In the genomic region with DNA sequence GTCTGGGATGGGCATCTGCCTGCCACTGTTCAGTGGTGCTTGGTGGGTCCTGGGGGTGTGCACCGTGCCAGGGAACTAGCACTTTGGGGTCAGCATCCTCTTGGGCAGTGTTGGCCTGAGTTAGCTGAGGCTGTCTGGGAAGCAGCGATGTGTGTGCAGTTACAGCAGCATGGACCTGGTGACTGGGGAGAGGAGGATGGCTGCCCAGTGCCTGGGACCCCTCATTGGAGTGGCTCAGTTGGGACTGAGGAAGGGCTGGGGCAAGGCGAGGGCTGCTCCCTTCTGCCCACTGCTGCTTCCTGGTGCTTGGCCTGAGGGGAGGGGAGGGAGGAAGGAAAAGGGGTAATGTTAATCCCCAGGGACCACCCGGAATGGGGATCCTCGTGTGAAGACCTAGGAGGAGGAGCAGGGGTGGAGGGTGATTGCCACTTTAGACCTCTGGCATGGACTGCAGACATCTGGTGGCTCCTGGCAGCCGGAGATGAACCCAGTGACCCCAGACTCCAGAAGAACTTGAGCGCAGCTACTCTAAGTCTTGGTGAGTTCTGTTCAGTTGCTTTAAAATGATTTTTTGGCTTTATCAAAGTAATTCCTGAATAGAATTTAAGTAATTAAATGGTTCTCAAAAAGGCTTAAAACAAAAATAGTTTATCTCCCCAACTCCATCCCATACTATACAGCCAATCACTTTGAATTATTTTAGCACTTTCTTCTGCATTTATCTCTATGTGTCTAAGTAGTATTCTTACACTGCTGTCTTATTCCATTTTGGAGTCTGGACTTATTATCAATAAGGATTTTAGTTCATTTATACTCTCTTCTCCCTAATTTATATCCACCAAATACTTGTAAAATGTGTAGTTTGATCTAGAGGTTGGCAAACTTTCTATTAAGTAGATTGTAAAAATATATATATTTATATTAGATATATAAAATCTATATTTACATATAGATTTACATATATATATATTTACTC, we compare ENCODE assay signal across 14 cellular contexts. TPM values are rescaled to one million over a fixed set of nuclear protein-coding genes. Genes with fewer than 3 reads are reported as not detected.
A peak's percentile ranks its signal among the peaks of the same experiment; 100 is the strongest.
DNase-seq lines count a peak whose midpoint lies in the region; ATAC-seq and TF ChIP-seq lines count a peak whose summit lies in the region.
"Had no signal": no experiment of that assay in that cellular context is flagged by ENCODE, and none has a peak within 500 bp of the region (broad histone marks: within the 10 kb centered on the region; RNA-seq: fewer than 3 reads in every experiment).

No MANE protein-coding gene starts in this region.

- no peak overlapping the region for H3K4ac ChIP-seq in IMR-90 (ENCODE audit: low read depth, low read length)

- H3K36me3 ChIP-seq in BLaER1 treated with 17β-estradiol and CSF1 and Interleukin-3, amounts not matched to agents 10 nM and 100 nM: peaks cover 3 to 18% (median 6%) of the 10 kb centered on the region in 11 experiments; a peak in 13 of 22 replicates
- H3K36me3 ChIP-seq in IMR-90 (ENCODE audit: control insufficient read depth, insufficient read depth, low read length) (peaks cover 7% of the 10 kb centered on the region; the same call in 1 of the 2 replicates), left lung (peaks cover 0 to 14% of the 10 kb centered on the region in 2 donors), prostate gland (no peaks in the 10 kb centered on the region)
- H3K36me3 ChIP-seq: right lobe of liver had no signal

- H2AK9ac ChIP-seq in IMR-90 (replicated peaks; ENCODE audit: low read depth, low read length, poor library complexity): peak overlapping the region; percentile 28

- no peak overlapping the region for H3K14ac ChIP-seq in IMR-90 (replicated peaks; ENCODE audit: low read depth, low read length)

- BruUV-seq in IMR-90 (replicated peaks; lab: Mats Ljungman, UMichigan): no TSS peak

- in situ Hi-C loops in IMR-90 (cut with MboI; ENCODE audit: low sequenced_read_pairs): no loop called here

- H2BK5ac ChIP-seq in IMR-90 (ENCODE audit: low read depth, low read length, poor library complexity, severe bottlenecking): no peak overlapping the region

- ATAC-seq in IMR-90 (ENCODE audit: low read depth): no peak
- ATAC-seq in left lung: no peak
- no peak for ATAC-seq in HG03571 (IDR thresholded peaks at IDR 0.05; ENCODE audit: unreplicated experiment)
- no peak for ATAC-seq in HG03521 (IDR thresholded peaks at IDR 0.05; ENCODE audit: unreplicated experiment)
- ATAC-seq: effector memory CD8-positive, alpha-beta T cell; right lobe of liver had no signal

- no peak overlapping the region for H2BK120ac ChIP-seq in IMR-90 (ENCODE audit: low read depth, low read length)

- H4K5ac ChIP-seq in IMR-90 (ENCODE audit: low read depth, low read length): no peak overlapping the region

- H3K79me1 ChIP-seq in IMR-90 (ENCODE audit: low read depth in 1 of 2, low read length in 2 of 2): peaks cover 0 to 14% of the 10 kb centered on the region in 2 experiments; a peak in 2 of 4 replicates

- H3K4me3 ChIP-seq in BLaER1 treated with 17β-estradiol and CSF1 and Interleukin-3, amounts not matched to agents 10 nM and 100 nM: no peak overlapping the region
- no peak overlapping the region for H3K4me3 ChIP-seq in IMR-90 (ENCODE audit: insufficient read depth, low read depth, low read length)
- H3K4me3 ChIP-seq in left lung: no peak overlapping the region
- H3K4me3 ChIP-seq in prostate gland: no peak overlapping the region
- H3K4me3 ChIP-seq: right lobe of liver had no signal

- intact Hi-C loops in IMR-90 (cut with micrococcal nuclease) (no loop called here), left lung (cut with DNase I) (no loop called here), prostate gland (cut with DNase I) (no loop called here)

- no peaks in the 10 kb centered on the region for H3K27me3 ChIP-seq in BLaER1 treated with 17β-estradiol and CSF1 and Interleukin-3, amounts not matched to agents 10 nM and 100 nM
- H3K27me3 ChIP-seq in IMR-90 (ENCODE audit: control insufficient read depth, insufficient read depth, low read length) (no peaks in the 10 kb centered on the region), left lung (no peaks in the 10 kb centered on the region), prostate gland (replicated peaks; ENCODE audit: insufficient read depth) (no peaks in the 10 kb centered on the region)
- H3K27me3 ChIP-seq: right lobe of liver had no signal

- no peak overlapping the region for H3K56ac ChIP-seq in IMR-90 (ENCODE audit: extremely low read depth, insufficient read depth, low read length)

- dilution Hi-C loops in IMR-90 (cut with HindIII; ENCODE audit: low sequenced_read_pairs, unreplicated experiment): no loop called here

- H4K91ac ChIP-seq in IMR-90 (ENCODE audit: insufficient read depth, low read depth, low read length): no peak overlapping the region

- TF ChIP-seq CTCF in IMR-90 (conservative IDR thresholded peaks at IDR 0.05; ENCODE audit: low read depth, low read length): no peak
- TF ChIP-seq CTCF in left lung (IDR thresholded peaks at IDR 0.05): no peak
- no peak for TF ChIP-seq CTCF in prostate gland (IDR thresholded peaks at IDR 0.05)

- CTCF ChIA-PET in IMR-90 (lab: Yijun Ruan, JAX): no interaction called here

- H3K9ac ChIP-seq in BLaER1 treated with 17β-estradiol and CSF1 and Interleukin-3, amounts not matched to agents 10 nM and 100 nM: peak overlapping the region in 8 of 11 experiments; percentile 15 to 57 (median 30); a peak in 8 of 22 replicates
- no peak overlapping the region for H3K9ac ChIP-seq in IMR-90 (ENCODE audit: low read depth, low read length)

- no peaks in the 10 kb centered on the region for H3K9me3 ChIP-seq in BLaER1 treated with 17β-estradiol and CSF1 and Interleukin-3, amounts not matched to agents 10 nM and 100 nM (replicated peaks in 1 of 11)
- no peaks in the 10 kb centered on the region for H3K9me3 ChIP-seq in IMR-90 (ENCODE audit: control insufficient read depth, insufficient read depth, low read length)
- no peaks in the 10 kb centered on the region for H3K9me3 ChIP-seq in left lung
- no peaks in the 10 kb centered on the region for H3K9me3 ChIP-seq in prostate gland
- H3K9me3 ChIP-seq: right lobe of liver had no signal

- no peak overlapping the region for H2AK5ac ChIP-seq in IMR-90 (ENCODE audit: low read depth, low read length)

- H2AFZ ChIP-seq in IMR-90 (replicated peaks; ENCODE audit: low read length, poor library complexity): no peak overlapping the region

- WGBS in IMR-90 (ENCODE audit: extremely low coverage in 2 of 2, insufficient read length in 1 of 2), 2 experiments: 66% methylated on average over 2 of the region's 7 CpGs; no CpG with 5 or more reads in 1 of the 2 experiments
- WGBS in prostate gland: 90% methylated on average over 7 of the region's 7 CpGs

- no peak overlapping the region for H3K23ac ChIP-seq in IMR-90 (ENCODE audit: low read depth, low read length)

- TF ChIP-seq POLR2A in IMR-90 (IDR thresholded peaks at IDR 0.05; ENCODE audit: low read depth, low read length): no peak
- TF ChIP-seq POLR2A in prostate gland (IDR thresholded peaks at IDR 0.05): no peak

- H3K27ac ChIP-seq in BLaER1 treated with 17β-estradiol and CSF1 and Interleukin-3, amounts not matched to agents 10 nM and 100 nM: peak overlapping the region in 1 of 11 experiments; percentile 19; a peak in 1 of 22 replicates
- H3K27ac ChIP-seq in IMR-90 (ENCODE audit: insufficient read depth, low read length): no peak overlapping the region
- H3K27ac ChIP-seq in left lung: no peak overlapping the region
- no peak overlapping the region for H3K27ac ChIP-seq in prostate gland
- H3K27ac ChIP-seq: right lobe of liver had no signal

- no peak overlapping the region for H2BK15ac ChIP-seq in IMR-90 (ENCODE audit: low read depth, low read length)

- peaks cover 17% of the 10 kb centered on the region; the same call in 1 of the 2 replicates for H3K9me1 ChIP-seq in IMR-90 (ENCODE audit: insufficient read depth, low read length)

- no peak overlapping the region for H4K8ac ChIP-seq in IMR-90 (ENCODE audit: low read depth in 2 of 2, low read length in 2 of 2)

- no peak for TF ChIP-seq RAD21 in IMR-90 (IDR thresholded peaks at IDR 0.05; ENCODE audit: low read length)

- peaks cover 26 to 64% (median 52%) of the 10 kb centered on the region in 11 experiments; a peak in 21 of 22 replicates for H4K20me1 ChIP-seq in BLaER1 treated with 17β-estradiol and CSF1 and Interleukin-3, amounts not matched to agents 10 nM and 100 nM
- H4K20me1 ChIP-seq in IMR-90 (ENCODE audit: insufficient read depth, low read length): peaks cover 28% of the 10 kb centered on the region

- POLR2A ChIA-PET in IMR-90 (lab: Charles Lee; ENCODE audit: unreplicated experiment): no interaction called here

- H3K4me1 ChIP-seq in BLaER1 treated with 17β-estradiol and CSF1 and Interleukin-3, amounts not matched to agents 10 nM and 100 nM: peaks cover 31 to 60% (median 52%) of the 10 kb centered on the region in 10 experiments
- H3K4me1 ChIP-seq in IMR-90 (ENCODE audit: control insufficient read depth, insufficient read depth, low read length) (peaks cover 4% of the 10 kb centered on the region), left lung (peaks cover 0 to 2% of the 10 kb centered on the region in 2 donors), prostate gland (replicated peaks) (no peaks in the 10 kb centered on the region)

- no peak for DNase-seq in IMR-90
- DNase-seq in left lung: peak; percentile 2 to 34
- DNase-seq in prostate gland (ENCODE audit: low spot score): peak; percentile 1
- no peak for DNase-seq in midbrain (lab: John Stamatoyannopoulos, UW)
- DNase-seq: amygdala, caudate nucleus, GOT3, MM.1S, NCI-H2029 had no signal

- peak overlapping the region in 9 of 11 experiments; percentile 49 to 85 (median 81); a peak in 18 of 22 replicates for H3K4me2 ChIP-seq in BLaER1 treated with 17β-estradiol and CSF1 and Interleukin-3, amounts not matched to agents 10 nM and 100 nM
- no peak overlapping the region for H3K4me2 ChIP-seq in IMR-90 (ENCODE audit: low read depth, low read length)

- no peak overlapping the region for H2BK20ac ChIP-seq in IMR-90 (ENCODE audit: low read depth, low read length)

- H3K18ac ChIP-seq in IMR-90 (ENCODE audit: low read depth, low read length): no peak overlapping the region

TF ChIP-seq in IMR-90, 13 proteins besides CTCF, POLR2A, EP300 and RAD21:
- TF ChIP-seq MXI1 (IDR thresholded peaks at IDR 0.05; ENCODE audit: borderline replicate concordance, low read depth, low read length): no peak

RNA-seq across cellular contexts. Expression of gene TMEM191C, which starts 15.4 kb away (rescaled TPM):
- total RNA-seq in IMR-90 (2012; rRNA removed): 0.28 and 0.36 TPM in 2 replicates
- polyA plus RNA-seq in IMR-90 (2012; rRNA removed): 0.75 and 1.5 TPM in 2 replicates
- polyA plus RNA-seq in IMR-90 (2012; cell fraction: cytosol; rRNA removed): 1.3 and 2.7 TPM in 2 replicates
- 5.3 and 16.1 TPM in 2 replicates for polyA plus RNA-seq in IMR-90 (2012; cell fraction: nucleus; rRNA removed; ENCODE audit: low replicate concordance)
- 1 to 10 TPM; 1.6 to 1.8 TPM for total RNA-seq in left lung
- total RNA-seq in prostate gland: 1 to 10 TPM in 1 of 2 donors, under 1 TPM in 1; 0.55 to 6.0 TPM

RNA-seq across cellular contexts. Expression of gene HIC2, which starts 34.7 kb away (rescaled TPM):
- 1.4 and 1.9 TPM in 2 replicates for total RNA-seq in IMR-90 (2012; rRNA removed)
- 2.1 and 2.4 TPM in 2 replicates for polyA plus RNA-seq in IMR-90 (2012; rRNA removed)
- polyA plus RNA-seq in IMR-90 (2012; cell fraction: cytosol; rRNA removed): 0.62 and 1.5 TPM in 2 replicates
- polyA plus RNA-seq in IMR-90 (2012; cell fraction: nucleus; rRNA removed; ENCODE audit: low replicate concordance): 7.5 and 12.3 TPM in 2 replicates
- total RNA-seq in left lung: 1 to 10 TPM; 3.4 to 4.1 TPM
- total RNA-seq in prostate gland: 10 to 100 TPM in 1 of 2 donors, 1 to 10 TPM in 1; 2.3 to 16.8 TPM

Comparison
In these comparisons a context has a peak if more than half of its experiments do, and no peak if none do; other contexts are left out.
1. DNase-seq: peak in left lung (2 of 2) and prostate gland (single experiment); none in IMR-90 (single experiment) and midbrain (single experiment).